In the genomic region with DNA sequence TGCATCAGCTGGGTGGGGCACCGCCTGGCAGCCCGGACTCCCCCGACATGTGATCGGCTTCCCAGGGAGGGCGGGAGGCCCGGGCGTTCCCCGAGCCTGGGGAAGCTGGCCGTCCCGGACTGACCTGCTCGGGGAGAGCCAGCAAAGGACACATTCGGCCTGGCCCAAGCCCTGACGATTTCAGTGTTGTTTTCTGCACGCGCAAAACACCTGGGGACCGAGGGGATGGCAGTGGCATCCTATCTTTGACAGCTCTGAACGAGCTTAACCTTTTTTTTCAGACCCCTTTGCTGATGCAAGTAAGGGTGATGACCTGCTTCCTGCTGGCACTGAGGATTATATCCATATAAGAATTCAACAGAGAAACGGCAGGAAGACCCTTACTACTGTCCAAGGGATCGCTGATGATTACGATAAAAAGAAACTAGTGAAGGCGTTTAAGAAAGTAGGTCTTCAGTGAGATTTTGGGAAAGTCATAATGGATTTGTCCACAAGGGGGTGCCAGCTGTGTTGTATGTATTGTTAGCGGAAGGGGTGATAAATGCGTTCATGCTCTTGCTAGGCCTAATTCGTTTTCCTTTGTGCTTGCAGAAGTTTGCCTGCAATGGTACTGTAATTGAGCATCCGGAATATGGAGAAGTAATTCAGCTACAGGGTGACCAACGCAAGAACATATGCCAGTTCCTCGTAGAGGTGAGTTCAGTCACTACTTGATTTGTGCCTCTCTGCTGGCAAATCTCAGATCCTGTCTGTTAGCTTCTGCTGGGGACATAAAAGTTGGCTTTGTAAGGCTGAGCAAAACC, we compare ENCODE assay signal across 8 cellular contexts. TPM values are rescaled to one million over a fixed set of nuclear protein-coding genes. Genes with fewer than 3 reads are reported as not detected.
DNase-seq lines count a peak whose midpoint lies in the region; ATAC-seq and TF ChIP-seq lines count a peak whose summit lies in the region.

No MANE protein-coding gene starts in this region.

- peak overlapping the region; percentile 98 for H3K4me3 ChIP-seq in astrocyte of the spinal cord (ENCODE audit: low read depth, low read length)

- TF ChIP-seq CTCF in C4-2B (conservative IDR thresholded peaks at IDR 0.05): peak; percentile 86
- peak; percentile 67 for TF ChIP-seq CTCF in astrocyte of the spinal cord (IDR thresholded peaks at IDR 0.05; ENCODE audit: low read depth, low read length)

- ATAC-seq in GM21825 (IDR thresholded peaks at IDR 0.05; ENCODE audit: unreplicated experiment): no peak

- H3K27ac ChIP-seq in C4-2B: peak overlapping the region; percentile 94

- DNase-seq in HCEC 1CT (peak; percentile 57), RPMI7951 (ENCODE audit: low read depth) (peak; percentile 58), astrocyte of the spinal cord (ENCODE audit: low read depth, low spot score) (peak; percentile 76), islet precursor cell (peak; percentile 64), AG20443 (ENCODE audit: low spot score) (no peak)
- DNase-seq in stimulated activated CD4-positive, alpha-beta T cell treated with anti-CD3 and anti-CD28 coated beads, Interleukin-1b, Interleukin-23, amount 100 ng/mL, for 24 hours (ENCODE audit: low read depth in 4 of 4, low spot score in 1 of 4): peak in 3 of 4 experiments; percentile 39 to 45 (median 39)

- in situ Hi-C loops in astrocyte of the spinal cord (cut with HindIII; ENCODE audit: low sequenced_read_pairs): no loop called here

RNA-seq across cellular contexts. Expression of gene EIF1, which starts 1.0 kb away (rescaled TPM):
- 43.2 and 47.6 TPM in 2 replicates for total RNA-seq in RPMI7951 (2014; rRNA removed; shearing (Covaris generic))

RNA-seq across cellular contexts. Expression of gene GAST, which starts 22.4 kb away (rescaled TPM):
- not detected in 2 replicates for total RNA-seq in RPMI7951 (2014; rRNA removed; shearing (Covaris generic))

RNA-seq across cellular contexts. Expression of gene HAP1, which starts 44.7 kb away (rescaled TPM):
- not detected in 2 replicates for total RNA-seq in RPMI7951 (2014; rRNA removed; shearing (Covaris generic))
